ENCODE assay signal across 22 cellular contexts in the genomic region with DNA sequence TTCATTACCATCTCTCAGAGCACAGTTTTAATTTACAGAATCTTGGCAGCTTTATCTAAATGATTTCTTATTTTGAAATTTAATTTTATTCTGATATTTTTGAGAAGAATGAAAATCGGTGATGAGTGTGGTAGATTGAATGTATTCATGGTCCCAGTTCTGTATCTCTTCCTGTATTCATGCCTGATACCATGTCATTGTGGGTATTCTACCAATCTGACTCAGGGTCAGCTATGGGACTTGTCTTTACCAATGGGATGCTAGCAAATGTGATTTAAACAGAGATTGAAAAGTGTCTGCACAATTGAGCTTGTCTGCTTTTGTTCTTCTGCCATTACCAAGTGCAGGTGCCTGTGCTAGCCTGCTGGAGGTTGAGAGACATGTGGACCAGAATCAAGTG. TPM values are rescaled to one million over a fixed set of nuclear protein-coding genes. Genes with fewer than 3 reads are reported as not detected.
DNase-seq lines count a peak whose midpoint lies in the region; ATAC-seq, FAIRE-seq and TF ChIP-seq lines count a peak whose summit lies in the region.
"Had no signal": no experiment of that assay in that cellular context is flagged by ENCODE, and none has a peak within 500 bp of the region (broad histone marks: within the 10 kb centered on the region; RNA-seq: fewer than 3 reads in every experiment).

No MANE protein-coding gene starts in this region.

- CTCF ChIA-PET in H1 (lab: Charles Lee; ENCODE audit: partially characterized antibody) = interaction anchor here (0.5 to 1.4 kb wide), 5 partner anchors 24 to 645 kb away, joined by 3 to 4 read pairs (median 3); no protein-coding TSS in a partner anchor

- no peak overlapping the region for H3K14ac ChIP-seq in H1 (ENCODE audit: insufficient read length)

- no peak overlapping the region for H3K4ac ChIP-seq in H1 (replicated peaks; ENCODE audit: insufficient read length, low read depth, low read length)

- FAIRE-seq in H1 (lab: Jason Lieb, UNC) = no peak
- no peak for FAIRE-seq in small intestine (lab: Jason Lieb, UNC)
- FAIRE-seq: A204.1, GM12892, RCC 7860 had no signal

- H2BK120ac ChIP-seq in H1 (replicated peaks; ENCODE audit: low read depth, low read length) = no peak overlapping the region

- H3K36me3 Mint-ChIP-seq in CD14-positive monocyte = no peaks in the 10 kb centered on the region

- TF ChIP-seq RAD21 in H1 (IDR thresholded peaks at IDR 0.05 in 1 of 2, conservative IDR thresholded peaks at IDR 0.05 in 1 of 2; ENCODE audit: low read depth in 2 of 2, low read length in 2 of 2) = no peak

- H3K9me3 ChIP-seq in H1 (ENCODE audit: insufficient read depth in 2 of 2, low read depth in 1 of 2, low read length in 1 of 2) = no peaks in the 10 kb centered on the region
- H3K9me3 ChIP-seq in right cardiac atrium (ENCODE audit: control insufficient read depth, low read length) = no peaks in the 10 kb centered on the region
- H3K9me3 ChIP-seq in small intestine (ENCODE audit: control insufficient read depth, low read depth) = no peaks in the 10 kb centered on the region

- peaks cover 0 to 2% (median 0%) of the 10 kb centered on the region in 3 donors for H3K27me3 Mint-ChIP-seq in CD14-positive monocyte (ENCODE audit: low read depth in 3 of 3)

- H3K9me3 Mint-ChIP-seq in CD14-positive monocyte = peaks cover 0 to 6% (median 0%) of the 10 kb centered on the region in 7 donors
- H3K9me3 Mint-ChIP-seq: CD4-positive, alpha-beta T cell had no signal

- H2BK20ac ChIP-seq in H1 (ENCODE audit: low read length) = no peak overlapping the region

- in situ Hi-C loops in ACHN (cut with HindIII; ENCODE audit: low pct_ligation_motif_present, low pct_unique_long_range_greater_than_20kb, low sequenced_read_pairs) = no loop called here

- intact Hi-C loops in CD14-positive monocyte (cut with micrococcal nuclease) = no loop called here
- intact Hi-C loops in right cardiac atrium (cut with DNase I) = no loop called here

- H3K23ac ChIP-seq in H1 (ENCODE audit: insufficient read length) = no peak overlapping the region

- TF ChIP-seq POLR2A in H1 (IDR thresholded peaks at IDR 0.05; ENCODE audit: control extremely low read depth in 1 of 2, low read depth in 2 of 2, low read length in 2 of 2) = no peak

- H3K9ac ChIP-seq in KMS-11 = no peak overlapping the region
- H3K9ac ChIP-seq in H1 (replicated peaks in 1 of 4; ENCODE audit: extremely low read depth in 1 of 4, low read depth in 3 of 4, low read length in 3 of 4) = no peak overlapping the region

- H3K18ac ChIP-seq in H1 (ENCODE audit: extremely low read depth, low read length) = no peak overlapping the region

- no peaks in the 10 kb centered on the region for H3K79me2 ChIP-seq in KMS-11 (ENCODE audit: insufficient read depth, low read depth)
- H3K79me2 ChIP-seq in H1 (ENCODE audit: control insufficient read depth in 1 of 2, insufficient read depth in 2 of 2, low read length in 2 of 2) = no peaks in the 10 kb centered on the region

- H4K20me1 ChIP-seq in KMS-11 (ENCODE audit: insufficient read depth) (no peaks in the 10 kb centered on the region), H1 (replicated peaks in 1 of 2; ENCODE audit: control insufficient read depth in 1 of 2, insufficient read depth in 2 of 2, low read length in 2 of 2) (no peaks in the 10 kb centered on the region)

- ATAC-seq in GM19351 (IDR thresholded peaks at IDR 0.05; ENCODE audit: unreplicated experiment) (peak; percentile 27), right cardiac atrium (no peak)
- ATAC-seq: HCT116 had no signal

- H3K36me3 ChIP-seq in KMS-11 (ENCODE audit: insufficient read depth) = no peaks in the 10 kb centered on the region
- no peaks in the 10 kb centered on the region for H3K36me3 ChIP-seq in H1 (ENCODE audit: control insufficient read depth in 2 of 4, insufficient read depth in 4 of 4, low read length in 3 of 4)
- H3K36me3 ChIP-seq in small intestine (ENCODE audit: control insufficient read depth in 2 of 2, insufficient read depth in 2 of 2, low read length in 2 of 2) = no peaks in the 10 kb centered on the region

- DNase-seq in CD14-positive monocyte (ENCODE audit: low spot score) = no peak
- no peak for DNase-seq in H1 (ENCODE audit: low read depth in 1 of 2, low spot score in 2 of 2)
- DNase-seq in ACHN = no peak
- DNase-seq in right cardiac atrium = no peak
- DNase-seq in NOMO-1 treated with DMSO at 0.1 percent for 48 hours (lab: John Stamatoyannopoulos, UW; ENCODE audit: unreplicated experiment) = no peak
- no peak for DNase-seq in small intestine
- DNase-seq: Calu3; CD4-positive, alpha-beta T cell; DMS79; KBM-7; NCI-H1417; NCI-H1930; NCI-H2171; NCI-H446 treated with DMSO at 0.1 percent for 48 hours; NCI-H748 treated with DMSO at 0.1 percent for 48 hours; SHP77 had no signal

- H3K27ac Mint-ChIP-seq in CD14-positive monocyte = peak overlapping the region in 5 of 7 donors; percentile 37 to 78 (median 62)
- H3K27ac Mint-ChIP-seq: CD4-positive, alpha-beta T cell had no signal

- peaks cover 20% of the 10 kb centered on the region for H3K4me1 Mint-ChIP-seq in CD14-positive monocyte

- no peak overlapping the region for H4K91ac ChIP-seq in H1 (replicated peaks; ENCODE audit: insufficient read length, low read length)

- peak overlapping the region; percentile 11; the same call in 1 of the 2 replicates for H3K4me2 ChIP-seq in KMS-11
- H3K4me2 ChIP-seq in H1 (ENCODE audit: insufficient read depth in 1 of 2, low read depth in 2 of 2, low read length in 2 of 2) = 0 out of 4 replicates have a peak overlapping the region, but pooled peaks of 1 of the 2 experiments have one; percentile 5

- 85 to 100% methylated on average over 1 of the region's 1 CpG for WGBS in H1 (ENCODE audit: extremely low coverage in 1 of 2, insufficient coverage in 1 of 2, insufficient read length in 1 of 2, insufficient replicate concordance in 2 of 2, low coverage in 1 of 2, low lambda C conversion rate in 2 of 2, missing lambda C conversion rate in 1 of 2), 2 experiments
- WGBS in right cardiac atrium = 77% methylated on average over 1 of the region's 1 CpG
- WGBS in small intestine, 3 donors = 79 to 89% (median 79%) methylated on average over 1 of the region's 1 CpG

- no peak overlapping the region for H2AK5ac ChIP-seq in H1 (ENCODE audit: low read depth, low read length)

- H3K27me3 ChIP-seq in KMS-11 (ENCODE audit: insufficient read depth, low read depth) (no peaks in the 10 kb centered on the region), H1 (replicated peaks in 1 of 4; ENCODE audit: control insufficient read depth in 3 of 4, extremely low read depth in 1 of 4, insufficient read depth in 3 of 4, low read length in 3 of 4) (no peaks in the 10 kb centered on the region), right cardiac atrium (ENCODE audit: control insufficient read depth, insufficient read depth) (peaks cover 3% of the 10 kb centered on the region), small intestine (ENCODE audit: control insufficient read depth in 2 of 2, insufficient read depth in 2 of 2, low read length in 2 of 2) (no peaks in the 10 kb centered on the region)

- H2BK5ac ChIP-seq in H1 (ENCODE audit: low read depth, low read length) = no peak overlapping the region

- H4K8ac ChIP-seq in H1 (ENCODE audit: extremely low read depth, insufficient read depth, low read length) = no peak overlapping the region

- H4K5ac ChIP-seq in H1 (ENCODE audit: insufficient read length, low read depth, low read length) = no peak overlapping the region

- H3K4me1 ChIP-seq in KMS-11 (ENCODE audit: low read depth, poor library complexity, severe bottlenecking) = peaks cover 11% of the 10 kb centered on the region
- H3K4me1 ChIP-seq in H1 (replicated peaks in 1 of 4; ENCODE audit: control insufficient read depth in 3 of 4, insufficient read depth in 4 of 4, low read length in 3 of 4) = peaks cover 0 to 11% (median 4%) of the 10 kb centered on the region in 4 experiments; a peak in 3 of 7 replicates
- no peaks in the 10 kb centered on the region for H3K4me1 ChIP-seq in right cardiac atrium (ENCODE audit: control insufficient read depth, insufficient read depth, low read length)
- H3K4me1 ChIP-seq in small intestine (ENCODE audit: control insufficient read depth in 2 of 2, insufficient read depth in 1 of 2, low read depth in 1 of 2, low read length in 1 of 2) = no peaks in the 10 kb centered on the region

- TF ChIP-seq CTCF in CD14-positive monocyte (IDR thresholded peaks at IDR 0.05) (no peak), KMS-11 (conservative IDR thresholded peaks at IDR 0.05; ENCODE audit: low read depth, low read length) (no peak), H1 (IDR thresholded peaks at IDR 0.05; ENCODE audit: control extremely low read depth in 1 of 3, insufficient read depth in 1 of 3, low read depth in 1 of 3, low read length in 3 of 3) (no peak)

- H2AFZ ChIP-seq in KMS-11 (ENCODE audit: low read depth) (0 out of 2 replicates have a peak overlapping the region, but pooled peaks have one; percentile 31), H1 (ENCODE audit: low read length) (peak overlapping the region; percentile 40; the same call in 1 of the 2 replicates)

- H3K4me3 ChIP-seq in KMS-11 (IDR thresholded peaks at IDR 0.05; ENCODE audit: insufficient read depth, low read depth, low read length) (no peak overlapping the region), H1 (ENCODE audit: extremely low read depth in 1 of 4, insufficient read depth in 2 of 4, low read depth in 3 of 4, low read length in 4 of 4) (no peak overlapping the region), right cardiac atrium (ENCODE audit: low read length) (no peak overlapping the region), small intestine (ENCODE audit: low read depth in 1 of 2, low read length in 2 of 2) (no peak overlapping the region)

- TF ChIP-seq EP300 in H1 (IDR thresholded peaks at IDR 0.05; ENCODE audit: borderline replicate concordance in 1 of 2, low read depth in 2 of 2, low read length in 2 of 2) = no peak

- no peak overlapping the region for H3K4me3 Mint-ChIP-seq in CD14-positive monocyte
- H3K4me3 Mint-ChIP-seq: CD4-positive, alpha-beta T cell had no signal

- no peaks in the 10 kb centered on the region for H3K79me1 ChIP-seq in H1 (ENCODE audit: low read depth, low read length)

- H2BK15ac ChIP-seq in H1 (ENCODE audit: low read length) = no peak overlapping the region

- no peak overlapping the region for H2BK12ac ChIP-seq in H1 (ENCODE audit: low read depth, low read length)

- H3K27ac ChIP-seq in KMS-11 (peak overlapping the region; percentile 8; the same call in 1 of the 2 replicates), H1 (ENCODE audit: low read depth, low read length) (no peak overlapping the region), right cardiac atrium (ENCODE audit: low read length) (no peak overlapping the region), small intestine (ENCODE audit: low read depth in 1 of 2, low read length in 1 of 2) (no peak overlapping the region)

- no peak overlapping the region for H3K56ac ChIP-seq in H1 (replicated peaks; ENCODE audit: insufficient read length, low read depth, low read length)

- no peaks in the 10 kb centered on the region for H3K23me2 ChIP-seq in H1 (ENCODE audit: low read depth, low read length)

- POLR2A ChIA-PET in H1 (lab: Charles Lee; ENCODE audit: partially characterized antibody) = interaction anchor here (1.2 kb wide), 1 partner anchor 18 kb away, joined by 4 read pairs; no protein-coding TSS in a partner anchor

RNA-seq across cellular contexts. Expression of a gene that starts 17.8 kb away (rescaled TPM):
- polyA plus RNA-seq in CD14-positive monocyte = under 1 TPM; 0.53 to 0.78 TPM
- 28.5 and 31.4 TPM in 2 replicates for total RNA-seq in H1 (2021; fragmentation: NEBNext Ultra II Directional; extraction: Animal tissue kit (Norgen Biotek cat#: 25700))
- polyA plus RNA-seq in H1 (2011; rRNA removed) = 9.6 and 11.2 TPM in 2 replicates
- 7.3 TPM for polyA plus RNA-seq in H1 (2011; cell fraction: cytosol; rRNA removed)
- 27.9 TPM for polyA plus RNA-seq in H1 (2011; cell fraction: nucleus; rRNA removed)
- 12.4 to 15.7 TPM (median 14.4 TPM) in 4 replicates for polyA plus RNA-seq in H1 (2012, experiment 1 of 2)
- polyA plus RNA-seq in H1 (2012, experiment 2 of 2) = 5.8 TPM
- 17.0 TPM for polyA plus RNA-seq in H1 (2013, experiment 1 of 2)
- polyA plus RNA-seq in H1 (2013, experiment 2 of 2) = 16.1 TPM
- polyA minus RNA-seq in H1 (2011; rRNA and poly(A)+ RNA removed) = 15.2 and 17.9 TPM in 2 replicates
- 10.3 TPM for polyA minus RNA-seq in H1 (2011; cell fraction: cytosol; rRNA and poly(A)+ RNA removed)
- 21.1 TPM for polyA minus RNA-seq in H1 (2011; cell fraction: nucleus; rRNA and poly(A)+ RNA removed)
- total RNA-seq in right cardiac atrium = 1 to 10 TPM; 2.6 to 3.3 (median 2.9) TPM
- polyA plus RNA-seq in right cardiac atrium = 1.4 TPM
- 1 to 10 TPM in 1 of 3 donors, under 1 TPM in 2; 0.22 to 3.0 (median 0.81) TPM for polyA plus RNA-seq in small intestine
